In genomic region chr11:123659311-123659710, GRCh38 we compare ENCODE assay signal across 15 cellular contexts. TPM values are rescaled to one million over a fixed set of nuclear protein-coding genes. Genes with fewer than 3 reads are reported as not detected.
DNase-seq lines count a peak whose midpoint lies in the region; ATAC-seq and TF ChIP-seq lines count a peak whose summit lies in the region.
"Had no signal": no experiment of that assay in that cellular context is flagged by ENCODE, and none has a peak within 500 bp of the region (broad histone marks: within the 10 kb centered on the region; RNA-seq: fewer than 3 reads in every experiment).

No MANE protein-coding gene starts in this region.

- no peak for ATAC-seq in stimulated activated effector memory CD8-positive, alpha-beta T cell treated with anti-CD3 and anti-CD28 coated beads, Interleukin-12 subunit alpha, Interleukin-12 subunit beta, amount 100 ng/mL, for 72 hours
- no peak for ATAC-seq in HG03342 (IDR thresholded peaks at IDR 0.05; ENCODE audit: unreplicated experiment)
- ATAC-seq in Right ventricle myocardium superior (ENCODE audit: poor library complexity): no peak

- BruUV-seq in OCI-LY7 (replicated peaks; lab: Mats Ljungman, UMichigan): no TSS peak

- peaks cover 1 to 12% (median 7%) of the 10 kb centered on the region in 11 experiments; a peak in 19 of 22 replicates for H3K27me3 ChIP-seq in BLaER1 treated with 17β-estradiol and CSF1 and Interleukin-3, amounts not matched to agents 10 nM and 100 nM
- H3K27me3 ChIP-seq in DOHH2 (ENCODE audit: control insufficient read depth, low read length): no peaks in the 10 kb centered on the region
- H3K27me3 ChIP-seq: BE2C had no signal

- H3K9me3 ChIP-seq in BLaER1 treated with 17β-estradiol and CSF1 and Interleukin-3, amounts not matched to agents 10 nM and 100 nM (replicated peaks in 1 of 11): peaks cover 54 to 85% (median 65%) of the 10 kb centered on the region in 11 experiments
- peaks cover 40% of the 10 kb centered on the region for H3K9me3 ChIP-seq in DOHH2 (ENCODE audit: control insufficient read depth, insufficient read depth, low read length)
- peaks cover 4% of the 10 kb centered on the region; the same call in 1 of the 2 replicates for H3K9me3 ChIP-seq in OCI-LY7 (ENCODE audit: low read length)
- H3K9me3 ChIP-seq: BE2C had no signal

- peak overlapping the region in 10 of 11 experiments; percentile 8 to 66 (median 58); a peak in 15 of 22 replicates for H3K27ac ChIP-seq in BLaER1 treated with 17β-estradiol and CSF1 and Interleukin-3, amounts not matched to agents 10 nM and 100 nM
- H3K27ac ChIP-seq in DOHH2 (ENCODE audit: low read depth, low read length): peak overlapping the region; percentile 66
- H3K27ac ChIP-seq in OCI-LY7 (ENCODE audit: low read depth, low read length, poor library complexity, severe bottlenecking): peak overlapping the region; percentile 19

- no peaks in the 10 kb centered on the region for H3K36me3 Mint-ChIP-seq in stimulated activated effector memory CD8-positive, alpha-beta T cell treated with anti-CD3 and anti-CD28 coated beads, Interleukin-12 subunit alpha, Interleukin-12 subunit beta, amount 100 ng/mL, for 72 hours
- H3K36me3 Mint-ChIP-seq: CD8-positive, alpha-beta T cell had no signal

- peaks cover 16 to 29% (median 21%) of the 10 kb centered on the region in 10 experiments; a peak in 19 of 20 replicates for H3K4me1 ChIP-seq in BLaER1 treated with 17β-estradiol and CSF1 and Interleukin-3, amounts not matched to agents 10 nM and 100 nM
- H3K4me1 ChIP-seq in DOHH2 (ENCODE audit: control insufficient read depth, low read length): peaks cover 20% of the 10 kb centered on the region
- peaks cover 13% of the 10 kb centered on the region for H3K4me1 ChIP-seq in OCI-LY7 (ENCODE audit: insufficient read depth, low read length, poor library complexity, severe bottlenecking)

- H3K79me2 ChIP-seq in DOHH2 (ENCODE audit: control insufficient read depth, low read length) (no peaks in the 10 kb centered on the region), OCI-LY7 (ENCODE audit: insufficient read depth, low read depth, low read length) (no peaks in the 10 kb centered on the region)

- no peaks in the 10 kb centered on the region for H3K36me3 ChIP-seq in BLaER1 treated with 17β-estradiol and CSF1 and Interleukin-3, amounts not matched to agents 10 nM and 100 nM
- H3K36me3 ChIP-seq in DOHH2 (ENCODE audit: control insufficient read depth, low read length) (peaks cover 10% of the 10 kb centered on the region), OCI-LY7 (ENCODE audit: insufficient read depth, low read length) (no peaks in the 10 kb centered on the region)
- H3K36me3 ChIP-seq: BE2C had no signal

- no peak overlapping the region for H3K9ac ChIP-seq in BLaER1 treated with 17β-estradiol and CSF1 and Interleukin-3, amounts not matched to agents 10 nM and 100 nM

- peaks cover 9% of the 10 kb centered on the region for H3K4me1 Mint-ChIP-seq in stimulated activated effector memory CD8-positive, alpha-beta T cell treated with anti-CD3 and anti-CD28 coated beads, Interleukin-12 subunit alpha, Interleukin-12 subunit beta, amount 100 ng/mL, for 72 hours

- peak overlapping the region in 10 of 11 experiments; percentile 15 to 64 (median 48); a peak in 19 of 22 replicates for H3K4me2 ChIP-seq in BLaER1 treated with 17β-estradiol and CSF1 and Interleukin-3, amounts not matched to agents 10 nM and 100 nM
- peak overlapping the region; percentile 44 for H3K4me2 ChIP-seq in DOHH2 (ENCODE audit: low read length)
- peak overlapping the region; percentile 32; the same call in 1 of the 2 replicates for H3K4me2 ChIP-seq in OCI-LY7 (ENCODE audit: low read length)

- no peak overlapping the region for H3K4me3 Mint-ChIP-seq in stimulated activated effector memory CD8-positive, alpha-beta T cell treated with anti-CD3 and anti-CD28 coated beads, Interleukin-12 subunit alpha, Interleukin-12 subunit beta, amount 100 ng/mL, for 72 hours
- H3K4me3 Mint-ChIP-seq: CD8-positive, alpha-beta T cell; H9 had no signal

- CTCF ChIA-PET in OCI-LY7 (lab: Charles Lee; ENCODE audit: unreplicated experiment): no interaction called here

- peak overlapping the region; percentile 0 for H3K27ac Mint-ChIP-seq in stimulated activated effector memory CD8-positive, alpha-beta T cell treated with anti-CD3 and anti-CD28 coated beads, Interleukin-12 subunit alpha, Interleukin-12 subunit beta, amount 100 ng/mL, for 72 hours
- H3K27ac Mint-ChIP-seq: H9 had no signal

- peaks cover 21% of the 10 kb centered on the region for H3K9me3 Mint-ChIP-seq in stimulated activated effector memory CD8-positive, alpha-beta T cell treated with anti-CD3 and anti-CD28 coated beads, Interleukin-12 subunit alpha, Interleukin-12 subunit beta, amount 100 ng/mL, for 72 hours

- H2AFZ ChIP-seq in OCI-LY7 (ENCODE audit: low read length): peak overlapping the region; percentile 37; the same call in 1 of the 2 replicates

- intact Hi-C loops in OCI-LY7 (cut with micrococcal nuclease; ENCODE audit: unreplicated experiment) (no loop called here), Right ventricle myocardium superior (cut with DNase I) (no loop called here)

- H3K4me3 ChIP-seq in BLaER1 treated with 17β-estradiol and CSF1 and Interleukin-3, amounts not matched to agents 10 nM and 100 nM: peak overlapping the region in 3 of 10 experiments; percentile 3 to 13 (median 5); a peak in 3 of 20 replicates
- H3K4me3 ChIP-seq in DOHH2 (ENCODE audit: low read length) (peak overlapping the region; percentile 40), OCI-LY7 (ENCODE audit: low read depth, low read length, poor library complexity, severe bottlenecking) (no peak overlapping the region)

- TF ChIP-seq CTCF in DOHH2 (IDR thresholded peaks at IDR 0.05; ENCODE audit: low read depth, low read length, poor library complexity, severe bottlenecking) (no peak), OCI-LY7 (conservative IDR thresholded peaks at IDR 0.05; ENCODE audit: low read length) (no peak)

- no peaks in the 10 kb centered on the region for H4K20me1 ChIP-seq in BLaER1 treated with 17β-estradiol and CSF1 and Interleukin-3, amounts not matched to agents 10 nM and 100 nM
- H4K20me1 ChIP-seq in DOHH2 (ENCODE audit: control insufficient read depth, insufficient read depth, low read depth, low read length): no peaks in the 10 kb centered on the region
- H4K20me1 ChIP-seq in OCI-LY7 (ENCODE audit: insufficient read depth, low read length): no peaks in the 10 kb centered on the region

- POLR2A ChIA-PET in OCI-LY7 (lab: Charles Lee): interaction anchor here (0.8 kb wide), 1 partner anchor 77 kb away, joined by 3 read pairs; no protein-coding TSS in a partner anchor

- DNase-seq in OCI-LY7 (ENCODE audit: low spot score) (no peak), cerebellar nuclear complex (lab: John Stamatoyannopoulos, UW) (no peak), Right ventricle myocardium superior (no peak)
- DNase-seq in stimulated activated effector memory CD8-positive, alpha-beta T cell treated with anti-CD3 and anti-CD28 coated beads, Interleukin-12 subunit alpha, Interleukin-12 subunit beta, amount 100 ng/mL, for 72 hours (ENCODE audit: low spot score in 2 of 2): no peak
- DNase-seq: ACHN, BE2C, COR-L47, DMS 273 treated with DMSO at 0.1 percent for 48 hours, DMS53, H9 had no signal

- H3K9me2 ChIP-seq in DOHH2 (replicated peaks; ENCODE audit: control insufficient read depth, low read length): no peaks in the 10 kb centered on the region
- H3K9me2 ChIP-seq in OCI-LY7 (ENCODE audit: insufficient read depth, low read length): no peaks in the 10 kb centered on the region

- H3F3A ChIP-seq in DOHH2 (ENCODE audit: control insufficient read depth, insufficient read depth): no peaks in the 10 kb centered on the region

RNA-seq across cellular contexts. Expression of gene SCN3B, which starts 4.9 kb away (rescaled TPM):
- total RNA-seq in OCI-LY7 (2014; rRNA removed; shearing (Covaris generic)): not detected in 2 replicates
- not detected in 2 replicates for total RNA-seq in OCI-LY7 (2022)
- total RNA-seq in Right ventricle myocardium superior: 0.56 TPM
- total RNA-seq: CD8-positive, alpha-beta T cell; HT-29 had no signal
